In the genomic region with DNA sequence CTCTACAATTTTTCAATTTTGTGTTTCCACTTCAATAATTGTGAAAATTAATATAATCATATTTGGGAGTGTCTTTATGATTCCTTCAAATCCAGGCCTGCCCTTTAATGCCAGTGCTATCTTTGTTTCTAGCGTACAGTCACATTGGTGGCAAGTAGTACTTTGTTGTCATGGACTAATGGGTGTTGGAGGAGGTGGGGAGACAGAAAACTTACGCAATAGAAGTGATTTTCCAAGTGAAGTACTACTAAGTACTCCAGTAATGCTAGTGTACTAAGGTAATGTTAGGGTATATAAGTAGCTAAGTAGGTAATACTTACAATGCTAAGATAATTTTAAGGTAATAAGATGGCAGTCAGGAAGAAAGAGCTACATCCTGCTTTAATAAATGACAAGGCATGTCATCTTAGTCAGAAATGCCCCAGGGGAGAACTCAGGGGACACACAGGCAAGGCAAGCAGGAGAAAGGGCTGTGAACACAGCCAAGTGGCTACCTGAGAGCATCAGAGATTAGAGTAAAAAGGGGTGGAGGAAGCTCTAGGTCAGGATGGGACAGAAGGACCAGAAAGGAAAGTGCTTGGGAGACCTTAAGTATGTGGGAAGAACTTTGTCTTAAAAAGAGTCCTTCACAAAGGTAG, we compare ENCODE assay signal across 19 cellular contexts.
"Had no signal": no experiment of that assay in that cellular context is flagged by ENCODE, and none has a peak within 500 bp of the region (broad histone marks: within the 10 kb centered on the region; RNA-seq: fewer than 3 reads in every experiment).

No MANE protein-coding gene starts in this region.

- H3K36me3 ChIP-seq: colonic mucosa, transverse colon had no signal

- H3K4me3 Mint-ChIP-seq: activated CD8-positive, alpha-beta T cell treated with anti-CD3 and anti-CD28 coated beads for 36 hours; activated naive CD4-positive, alpha-beta T cell treated with anti-CD3 and anti-CD28 coated beads for 36 hours; activated naive CD8-positive, alpha-beta T cell treated with anti-CD3 and anti-CD28 coated beads, Interleukin-2, amount 50 U/mL, for 24 hours; brain; mesothelial cell of epicardium; nephron; stimulated activated naive CD8-positive, alpha-beta T cell treated with anti-CD3 and anti-CD28 coated beads, Interleukin-15, Interleukin-2, amounts not matched to agents 100 ng/mL and 50 ng/mL, for 24 hours had no signal

- H3K27ac Mint-ChIP-seq: activated CD8-positive, alpha-beta T cell treated with anti-CD3 and anti-CD28 coated beads for 36 hours; activated naive CD4-positive, alpha-beta T cell treated with anti-CD3 and anti-CD28 coated beads for 36 hours; activated naive CD8-positive, alpha-beta T cell treated with anti-CD3 and anti-CD28 coated beads, Interleukin-2, amount 50 U/mL, for 24 hours; activated T-helper 2 cell treated with anti-CD3 and anti-CD28 coated beads, Interferon-gamma antibody, Interleukin-2, Interleukin-4, amounts not matched to agents 10 μg/mL and 5 μg/mL and 100 μg/mL, durations not matched to agents 14 hours and 24 hours and 36 hours; brain; mesothelial cell of epicardium; nephron; stimulated activated naive CD8-positive, alpha-beta T cell treated with anti-CD3 and anti-CD28 coated beads, Interleukin-15, Interleukin-2, amounts not matched to agents 100 ng/mL and 50 ng/mL, for 24 hours had no signal

- ATAC-seq: activated CD8-positive, alpha-beta T cell treated with anti-CD3 and anti-CD28 coated beads for 36 hours; activated naive CD8-positive, alpha-beta T cell treated with anti-CD3 and anti-CD28 coated beads, Interleukin-2, amount 50 U/mL, for 24 hours; left lobe of liver had no signal

- H3K27ac ChIP-seq: colonic mucosa, transverse colon had no signal

- DNase-seq: activated CD4-positive, alpha-beta T cell treated with anti-CD3 and anti-CD28 coated beads for 4 hours; activated CD8-positive, alpha-beta T cell treated with anti-CD3 and anti-CD28 coated beads for 36 hours; activated naive CD4-positive, alpha-beta T cell treated with anti-CD3 and anti-CD28 coated beads for 36 hours; activated naive CD8-positive, alpha-beta T cell treated with anti-CD3 and anti-CD28 coated beads, Interleukin-2, amount 50 U/mL, for 24 hours; activated T-cell treated with anti-CD3 and anti-CD28 coated beads, Interleukin-2, amount 50 U/mL, for 1 hour; anterior cingulate cortex; central memory CD4-positive, alpha-beta T cell; colonic mucosa; erythroblast; transverse colon had no signal

- H3K4me3 ChIP-seq: colonic mucosa, transverse colon had no signal

- FAIRE-seq: frontal cortex, keratinocyte, TTC549 had no signal

- H3K4me1 ChIP-seq: colonic mucosa had no signal

- H3K9me3 ChIP-seq: colonic mucosa, transverse colon had no signal

- H3K9me3 Mint-ChIP-seq: activated CD8-positive, alpha-beta T cell treated with anti-CD3 and anti-CD28 coated beads for 36 hours; activated naive CD4-positive, alpha-beta T cell treated with anti-CD3 and anti-CD28 coated beads for 36 hours; activated naive CD8-positive, alpha-beta T cell treated with anti-CD3 and anti-CD28 coated beads, Interleukin-2, amount 50 U/mL, for 24 hours had no signal
